Comparison of ENCODE assay signal across 8 cellular contexts in the genomic region with DNA sequence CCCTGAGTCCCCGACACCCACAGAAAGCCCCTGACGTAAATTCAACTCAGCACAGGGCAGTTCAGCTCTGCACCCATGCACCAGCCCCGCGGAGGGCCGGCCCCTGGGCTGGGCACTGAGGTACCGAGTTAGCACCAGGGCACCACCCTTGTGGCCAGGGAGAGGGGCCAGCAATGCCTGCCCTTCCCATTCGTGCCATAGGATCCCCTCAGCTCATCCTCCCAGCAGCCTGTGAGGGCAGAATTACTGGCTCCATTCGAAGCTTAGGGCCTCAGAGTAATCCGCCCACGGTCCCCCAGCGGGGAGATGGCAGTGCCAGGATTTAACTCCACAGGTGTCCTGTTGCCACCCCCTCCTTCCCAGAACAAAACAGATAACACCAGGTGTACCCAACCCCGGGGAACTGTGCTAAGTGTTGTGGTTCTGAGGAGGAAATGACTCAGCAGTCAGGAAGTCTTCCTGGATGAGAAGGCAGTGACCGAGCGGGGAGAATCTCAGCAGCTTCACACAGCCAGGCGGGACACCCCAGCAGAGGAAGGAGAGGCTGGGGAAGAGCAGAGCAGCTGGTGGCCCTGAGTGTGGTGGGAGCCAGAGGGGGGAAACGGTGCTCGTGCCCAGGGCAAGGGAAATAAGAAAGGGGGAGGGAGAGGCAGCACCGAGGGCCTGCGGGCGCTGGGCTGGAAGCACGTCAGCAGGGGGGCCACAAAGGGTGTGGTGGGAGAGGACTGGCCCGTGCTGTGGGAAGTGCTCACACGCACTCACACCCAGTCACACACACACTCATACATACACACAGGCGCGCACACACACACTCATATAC. TPM values are rescaled to one million over a fixed set of nuclear protein-coding genes. Genes with fewer than 3 reads are reported as not detected.
DNase-seq lines count a peak whose midpoint lies in the region; ATAC-seq and TF ChIP-seq lines count a peak whose summit lies in the region.

No MANE protein-coding gene starts in this region.

- no peak overlapping the region for H3K4me3 Mint-ChIP-seq in progenitor cell of endocrine pancreas (ENCODE audit: low read depth)

- TF ChIP-seq CTCF in omental fat pad (IDR thresholded peaks at IDR 0.05) (no peak), progenitor cell of endocrine pancreas (IDR thresholded peaks at IDR 0.05; ENCODE audit: unreplicated experiment) (no peak)

- H3K27ac Mint-ChIP-seq in progenitor cell of endocrine pancreas, result no peak overlapping the region

- ATAC-seq in HG02981 (IDR thresholded peaks at IDR 0.05; ENCODE audit: unreplicated experiment) (peak; percentile 70), omental fat pad (ENCODE audit: low FRiP score) (peak; percentile 81)

- H3K9me3 Mint-ChIP-seq in progenitor cell of endocrine pancreas (ENCODE audit: low read depth), result peaks cover 5% of the 10 kb centered on the region

- no peaks in the 10 kb centered on the region for H3K36me3 Mint-ChIP-seq in progenitor cell of endocrine pancreas (ENCODE audit: insufficient read depth)

- peak; percentile 19 for DNase-seq in NCI-H1092 treated with DMSO at 0.1 percent for 48 hours (lab: John Stamatoyannopoulos, UW)
- no peak for DNase-seq in NCI-H1092 (lab: John Stamatoyannopoulos, UW)
- peak; percentile 61 for DNase-seq in NCI-H2107 treated with DMSO at 0.1 percent for 48 hours (lab: John Stamatoyannopoulos, UW; ENCODE audit: unreplicated experiment)
- DNase-seq in activated CD8-positive, alpha-beta memory T cell treated with anti-CD3 and anti-CD28 coated beads, Interleukin-2, amount 50 U/mL, for 24 hours (ENCODE audit: extremely low read depth), result peak; percentile 17
- DNase-seq in fibroblast of peridontal ligament (ENCODE audit: extremely low read depth), result peak; percentile 58
- no peak for DNase-seq in omental fat pad (ENCODE audit: low spot score)
- DNase-seq in progenitor cell of endocrine pancreas (ENCODE audit: low spot score, unreplicated experiment), result no peak

- peaks cover 13% of the 10 kb centered on the region for H3K27me3 Mint-ChIP-seq in progenitor cell of endocrine pancreas

- H3K4me1 Mint-ChIP-seq in progenitor cell of endocrine pancreas (ENCODE audit: low read depth), result peaks cover 4% of the 10 kb centered on the region

RNA-seq across cellular contexts. Expression of a gene that starts 59.6 kb away (rescaled TPM):
- total RNA-seq in omental fat pad (10 to 100 TPM; 35.7 to 69.5 (median 51.1) TPM), progenitor cell of endocrine pancreas (7.9 and 8.1 TPM in 2 replicates)

Comparison
In these comparisons a context has a peak if more than half of its experiments do, and no peak if none do; other contexts are left out.
1. DNase-seq: peak in NCI-H1092 treated with DMSO at 0.1 percent for 48 hours (single experiment), NCI-H2107 treated with DMSO at 0.1 percent for 48 hours (single experiment), activated CD8-positive, alpha-beta memory T cell treated with anti-CD3 and anti-CD28 coated beads, Interleukin-2, amount 50 U/mL, for 24 hours (single experiment) and fibroblast of peridontal ligament (single experiment); none in NCI-H1092 (single experiment), omental fat pad (single experiment) and progenitor cell of endocrine pancreas (single experiment).